In genomic region chr14:24132976-24133375, GRCh38 we compare ENCODE assay signal across 1 cellular context.
TF ChIP-seq lines count a peak whose summit lies in the region.

No MANE protein-coding gene starts in this region.

TF ChIP-seq in HepG2, 621 proteins besides CTCF, POLR2A, EP300 and RAD21:
- TF ChIP-seq ZNF678 (CRISPR knock-in tag; IDR thresholded peaks at IDR 0.05), result no peak
- no peak for TF ChIP-seq ZNF33B (CRISPR knock-in tag; IDR thresholded peaks at IDR 0.05)
- no peak for TF ChIP-seq IRF1 (CRISPR knock-in tag; IDR thresholded peaks at IDR 0.05; ENCODE audit: low read depth)
- 0 out of 2 replicates have a peak, but pooled peaks have one; percentile 58 for TF ChIP-seq KLF15 (CRISPR knock-in tag; IDR thresholded peaks at IDR 0.05; ENCODE audit: borderline replicate concordance)
- no peak for TF ChIP-seq ZNF891 (CRISPR knock-in tag; IDR thresholded peaks at IDR 0.05)
- no peak for TF ChIP-seq PRPF4 (IDR thresholded peaks at IDR 0.05; ENCODE audit: low read depth, low read length, poor library complexity, severe bottlenecking)
- no peak for TF ChIP-seq ZNF12 (CRISPR knock-in tag; IDR thresholded peaks at IDR 0.05)
- TF ChIP-seq TAF1 (CRISPR knock-in tag; IDR thresholded peaks at IDR 0.05), result no peak
- TF ChIP-seq SNAI1 (CRISPR knock-in tag; IDR thresholded peaks at IDR 0.05; ENCODE audit: borderline replicate concordance), result no peak
- no peak for TF ChIP-seq HIVEP1 (CRISPR knock-in tag; IDR thresholded peaks at IDR 0.05)
- 0 out of 2 replicates have a peak, but pooled peaks have one; percentile 81 for TF ChIP-seq FOXO4 (CRISPR knock-in tag; conservative IDR thresholded peaks at IDR 0.05)
- TF ChIP-seq, protein P1, sequence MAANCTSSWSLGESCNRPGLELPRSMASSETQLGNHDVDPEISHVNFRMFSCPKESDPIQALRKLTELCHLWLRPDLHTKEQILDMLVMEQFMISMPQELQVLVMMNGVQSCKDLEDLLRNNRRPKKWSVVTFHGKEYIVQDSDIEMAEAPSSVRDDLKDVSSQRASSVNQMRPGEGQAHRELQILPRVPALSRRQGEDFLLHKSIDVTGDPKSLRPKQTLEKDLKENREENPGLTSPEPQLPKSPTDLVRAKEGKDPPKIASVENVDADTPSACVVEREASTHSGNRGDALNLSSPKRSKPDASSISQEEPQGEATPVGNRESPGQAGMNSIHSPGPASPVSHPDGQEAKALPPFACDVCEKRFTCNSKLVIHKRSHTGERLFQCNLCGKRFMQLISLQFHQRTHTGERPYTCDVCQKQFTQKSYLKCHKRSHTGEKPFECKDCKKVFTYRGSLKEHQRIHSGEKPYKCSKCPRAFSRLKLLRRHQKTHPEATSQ (CRISPR knock-in tag; IDR thresholded peaks at IDR 0.05; ENCODE audit: borderline replicate concordance), result no peak
- no peak for TF ChIP-seq TEAD3 (CRISPR knock-in tag; optimal IDR thresholded peaks at IDR 0.05; ENCODE audit: borderline replicate concordance)
- no peak for TF ChIP-seq ZNF589 (CRISPR knock-in tag; conservative IDR thresholded peaks at IDR 0.05)
- TF ChIP-seq ZBTB42 (CRISPR knock-in tag; IDR thresholded peaks at IDR 0.05), result no peak
- TF ChIP-seq PITX1 (CRISPR knock-in tag; IDR thresholded peaks at IDR 0.05), result 0 out of 2 replicates have a peak, but pooled peaks have one; percentile 18
- no peak for TF ChIP-seq HOXD1 (CRISPR knock-in tag; IDR thresholded peaks at IDR 0.05)
- no peak for TF ChIP-seq ZNF180 (CRISPR knock-in tag; IDR thresholded peaks at IDR 0.05; ENCODE audit: borderline replicate concordance, low read depth)
- TF ChIP-seq, protein P2, sequence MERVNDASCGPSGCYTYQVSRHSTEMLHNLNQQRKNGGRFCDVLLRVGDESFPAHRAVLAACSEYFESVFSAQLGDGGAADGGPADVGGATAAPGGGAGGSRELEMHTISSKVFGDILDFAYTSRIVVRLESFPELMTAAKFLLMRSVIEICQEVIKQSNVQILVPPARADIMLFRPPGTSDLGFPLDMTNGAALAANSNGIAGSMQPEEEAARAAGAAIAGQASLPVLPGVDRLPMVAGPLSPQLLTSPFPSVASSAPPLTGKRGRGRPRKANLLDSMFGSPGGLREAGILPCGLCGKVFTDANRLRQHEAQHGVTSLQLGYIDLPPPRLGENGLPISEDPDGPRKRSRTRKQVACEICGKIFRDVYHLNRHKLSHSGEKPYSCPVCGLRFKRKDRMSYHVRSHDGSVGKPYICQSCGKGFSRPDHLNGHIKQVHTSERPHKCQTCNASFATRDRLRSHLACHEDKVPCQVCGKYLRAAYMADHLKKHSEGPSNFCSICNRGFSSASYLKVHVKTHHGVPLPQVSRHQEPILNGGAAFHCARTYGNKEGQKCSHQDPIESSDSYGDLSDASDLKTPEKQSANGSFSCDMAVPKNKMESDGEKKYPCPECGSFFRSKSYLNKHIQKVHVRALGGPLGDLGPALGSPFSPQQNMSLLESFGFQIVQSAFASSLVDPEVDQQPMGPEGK (CRISPR knock-in tag; IDR thresholded peaks at IDR 0.05), result no peak
- TF ChIP-seq, protein P3, sequence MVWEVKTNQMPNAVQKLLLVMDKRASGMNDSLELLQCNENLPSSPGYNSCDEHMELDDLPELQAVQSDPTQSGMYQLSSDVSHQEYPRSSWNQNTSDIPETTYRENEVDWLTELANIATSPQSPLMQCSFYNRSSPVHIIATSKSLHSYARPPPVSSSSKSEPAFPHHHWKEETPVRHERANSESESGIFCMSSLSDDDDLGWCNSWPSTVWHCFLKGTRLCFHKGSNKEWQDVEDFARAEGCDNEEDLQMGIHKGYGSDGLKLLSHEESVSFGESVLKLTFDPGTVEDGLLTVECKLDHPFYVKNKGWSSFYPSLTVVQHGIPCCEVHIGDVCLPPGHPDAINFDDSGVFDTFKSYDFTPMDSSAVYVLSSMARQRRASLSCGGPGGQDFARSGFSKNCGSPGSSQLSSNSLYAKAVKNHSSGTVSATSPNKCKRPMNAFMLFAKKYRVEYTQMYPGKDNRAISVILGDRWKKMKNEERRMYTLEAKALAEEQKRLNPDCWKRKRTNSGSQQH (CRISPR knock-in tag; IDR thresholded peaks at IDR 0.05; ENCODE audit: low read depth), result no peak
- TF ChIP-seq, protein P4, sequence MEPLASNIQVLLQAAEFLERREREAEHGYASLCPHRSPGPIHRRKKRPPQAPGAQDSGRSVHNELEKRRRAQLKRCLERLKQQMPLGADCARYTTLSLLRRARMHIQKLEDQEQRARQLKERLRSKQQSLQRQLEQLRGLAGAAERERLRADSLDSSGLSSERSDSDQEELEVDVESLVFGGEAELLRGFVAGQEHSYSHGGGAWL (CRISPR knock-in tag; IDR thresholded peaks at IDR 0.05), result no peak
- TF ChIP-seq MEF2D (CRISPR knock-in tag; IDR thresholded peaks at IDR 0.05), result 0 out of 2 replicates have a peak, but pooled peaks have one; percentile 7
- no peak for TF ChIP-seq HMG20B (CRISPR knock-in tag; conservative IDR thresholded peaks at IDR 0.05)
- no peak for TF ChIP-seq NCOR1 (IDR thresholded peaks at IDR 0.05; ENCODE audit: borderline replicate concordance, low read length)
TF ChIP-seq in HepG2: peak in this region for 4.
